In the genomic region with DNA sequence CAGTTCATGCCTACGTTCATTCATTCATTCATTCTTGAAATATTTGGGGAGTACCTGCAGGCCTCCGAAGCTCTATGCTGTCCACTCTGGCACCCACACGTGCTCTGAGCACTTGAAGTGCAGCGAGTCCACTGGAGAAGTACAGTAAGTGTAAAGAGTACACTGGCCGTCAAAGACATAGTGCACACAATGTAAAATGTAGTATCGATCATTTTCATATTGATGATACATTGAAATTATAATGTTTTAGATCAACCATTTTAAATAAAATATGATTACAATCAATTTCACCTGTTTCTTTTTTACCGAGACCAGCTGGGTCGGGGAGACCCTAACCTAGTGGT, we compare ENCODE assay signal across 12 cellular contexts. TPM values are rescaled to one million over a fixed set of nuclear protein-coding genes. Genes with fewer than 3 reads are reported as not detected.
DNase-seq lines count a peak whose midpoint lies in the region; ATAC-seq and TF ChIP-seq lines count a peak whose summit lies in the region.
"Had no signal": no experiment of that assay in that cellular context is flagged by ENCODE, and none has a peak within 500 bp of the region (broad histone marks: within the 10 kb centered on the region; RNA-seq: fewer than 3 reads in every experiment).

No MANE protein-coding gene starts in this region.

- TF ChIP-seq CTCF in PC-3 (conservative IDR thresholded peaks at IDR 0.05; ENCODE audit: low read depth, low read length) (peak; percentile 20; the same call in 1 of the 2 replicates), left lung (IDR thresholded peaks at IDR 0.05) (peak; percentile 12 to 34), thoracic aorta (IDR thresholded peaks at IDR 0.05) (peak; percentile 15)

- H3K27ac Mint-ChIP-seq in activated naive CD4-positive, alpha-beta T cell treated with anti-CD3 and anti-CD28 coated beads, Interleukin-2, amount 50 U/mL, for 72 hours, result peak overlapping the region in 1 of 2 donors; percentile 90

- H3K4me3 ChIP-seq in PC-3 (ENCODE audit: low read length), result no peak overlapping the region
- H3K4me3 ChIP-seq in left lung, result no peak overlapping the region
- no peak overlapping the region for H3K4me3 ChIP-seq in thoracic aorta
- H3K4me3 ChIP-seq: right atrium auricular region had no signal

- BruUV-seq in PC-3 (replicated peaks; lab: Mats Ljungman, UMichigan), result no TSS peak

- no peaks in the 10 kb centered on the region for H3K9me3 Mint-ChIP-seq in activated naive CD4-positive, alpha-beta T cell treated with anti-CD3 and anti-CD28 coated beads, Interleukin-2, amount 50 U/mL, for 72 hours

- peak overlapping the region; percentile 62; the same call in 1 of the 2 replicates for H2AFZ ChIP-seq in PC-3 (ENCODE audit: low read length)

- CTCF ChIA-PET in PC-3 (lab: Charles Lee), result no interaction called here

- no peaks in the 10 kb centered on the region for H3K36me3 Mint-ChIP-seq in activated naive CD4-positive, alpha-beta T cell treated with anti-CD3 and anti-CD28 coated beads, Interleukin-2, amount 50 U/mL, for 72 hours

- no peaks in the 10 kb centered on the region for H3K9me2 ChIP-seq in PC-3 (replicated peaks; ENCODE audit: low read length)

- H3K79me2 ChIP-seq in PC-3 (ENCODE audit: low read length), result no peaks in the 10 kb centered on the region

- H3K27ac ChIP-seq in PC-3 (ENCODE audit: low read length) (no peak overlapping the region), left lung (no peak overlapping the region), thoracic aorta (no peak overlapping the region)
- H3K27ac ChIP-seq: right atrium auricular region, WERI-Rb-1 had no signal

- H3K4me1 ChIP-seq in PC-3 (ENCODE audit: insufficient read depth, low read length), result no peaks in the 10 kb centered on the region
- no peaks in the 10 kb centered on the region for H3K4me1 ChIP-seq in left lung
- no peaks in the 10 kb centered on the region for H3K4me1 ChIP-seq in thoracic aorta (ENCODE audit: control insufficient read depth in 1 of 2, low read depth in 2 of 2)
- H3K4me1 ChIP-seq: right atrium auricular region had no signal

- DNase-seq in activated naive CD4-positive, alpha-beta T cell treated with anti-CD3 and anti-CD28 coated beads, Interleukin-2, amount 50 U/mL, for 72 hours (ENCODE audit: low spot score in 2 of 2), result no peak
- DNase-seq in activated naive CD4-positive, alpha-beta T cell treated with anti-CD3 and anti-CD28 coated beads, Interleukin-2, amount 50 U/mL, for 16 hours, result no peak
- DNase-seq in PC-3 (no peak), left lung (no peak), thoracic aorta (ENCODE audit: low spot score) (no peak)
- DNase-seq: NCI-H2227 treated with DMSO at 0.1 percent for 48 hours had no signal

- H3K27me3 ChIP-seq in PC-3 (ENCODE audit: low read length) (no peaks in the 10 kb centered on the region), left lung (no peaks in the 10 kb centered on the region), thoracic aorta (replicated peaks; ENCODE audit: insufficient read depth) (no peaks in the 10 kb centered on the region)
- H3K27me3 ChIP-seq: right atrium auricular region had no signal

- no peaks in the 10 kb centered on the region for H3K9me3 ChIP-seq in PC-3 (ENCODE audit: low read length)
- H3K9me3 ChIP-seq in left lung, result no peaks in the 10 kb centered on the region
- no peaks in the 10 kb centered on the region for H3K9me3 ChIP-seq in thoracic aorta
- H3K9me3 ChIP-seq: right atrium auricular region had no signal

- no peak overlapping the region for H3K4me2 ChIP-seq in PC-3 (ENCODE audit: low read length)

- no peaks in the 10 kb centered on the region for H4K20me1 ChIP-seq in PC-3 (ENCODE audit: low read length)

- peak; percentile 12 to 52 for ATAC-seq in activated naive CD4-positive, alpha-beta T cell treated with anti-CD3 and anti-CD28 coated beads, Interleukin-2, amount 50 U/mL, for 72 hours
- peak; percentile 13; the same call in 1 of the 2 replicates for ATAC-seq in PC-3
- ATAC-seq in left lung, result peak; percentile 14
- no peak for ATAC-seq in thoracic aorta (ENCODE audit: insufficient number of reproducible peaks, low FRiP score, low read depth)
- ATAC-seq in GM19395 (IDR thresholded peaks at IDR 0.05; ENCODE audit: unreplicated experiment), result no peak
- no peak for ATAC-seq in HG02759 (IDR thresholded peaks at IDR 0.05; ENCODE audit: unreplicated experiment)
- no peak for ATAC-seq in GM19452 (IDR thresholded peaks at IDR 0.05; ENCODE audit: unreplicated experiment)

- H3F3A ChIP-seq in PC-3 (ENCODE audit: low read length, unreplicated experiment), result no peaks in the 10 kb centered on the region

- no peak overlapping the region for H3K9ac ChIP-seq in PC-3 (ENCODE audit: low read length)

- intact Hi-C loops in PC-3 (cut with micrococcal nuclease), result loop anchor here (1.0 to 2.0 kb wide), 2 partner anchors 65 to 334 kb away; no protein-coding TSS in a partner anchor
- intact Hi-C loops in left lung (cut with DNase I), result loop anchor here in 1 of 2 donors (10.0 kb wide), 1 partner anchor 338 kb away; a partner anchor contains a TSS

- H3K36me3 ChIP-seq in PC-3 (ENCODE audit: low read depth, low read length) (no peaks in the 10 kb centered on the region), left lung (no peaks in the 10 kb centered on the region), thoracic aorta (no peaks in the 10 kb centered on the region)
- H3K36me3 ChIP-seq: right atrium auricular region, WERI-Rb-1 had no signal

- POLR2A ChIA-PET in PC-3 (lab: Charles Lee; ENCODE audit: unreplicated experiment), result no interaction called here

RNA-seq across cellular contexts. Expression of a gene that starts 37.0 kb away (rescaled TPM):
- total RNA-seq in activated naive CD4-positive, alpha-beta T cell treated with anti-CD3 and anti-CD28 coated beads, Interleukin-2, amount 50 U/mL, for 72 hours, result 10 to 100 TPM; 18.0 to 22.0 TPM
- total RNA-seq in PC-3 (2014; rRNA removed), result 8.9 and 14.6 TPM in 2 replicates
- total RNA-seq in left lung, result 10 to 100 TPM; 23.5 to 26.3 TPM
- total RNA-seq in thoracic aorta, result 10 to 100 TPM; 18.0 to 31.5 TPM

RNA-seq across cellular contexts. Expression of a gene that starts 56.5 kb away (rescaled TPM):
- 100 to 1,000 TPM; 361 to 532 TPM for total RNA-seq in activated naive CD4-positive, alpha-beta T cell treated with anti-CD3 and anti-CD28 coated beads, Interleukin-2, amount 50 U/mL, for 72 hours
- total RNA-seq in PC-3 (2014; rRNA removed) (0.11 and 0.17 TPM in 2 replicates), left lung (10 to 100 TPM; 23.9 to 40.9 TPM), thoracic aorta (10 to 100 TPM in 1 of 2 donors, 1 to 10 TPM in 1; 2.0 to 13.8 TPM)
- total RNA-seq: epithelial cell of proximal tubule had no signal

Comparison
In these comparisons a context has a peak if more than half of its experiments do, and no peak if none do; other contexts are left out.
1. ATAC-seq: peak in activated naive CD4-positive, alpha-beta T cell treated with anti-CD3 and anti-CD28 coated beads, Interleukin-2, amount 50 U/mL, for 72 hours (2 of 2), PC-3 (single experiment) and left lung (single experiment); none in thoracic aorta (single experiment), GM19395 (single experiment), HG02759 (single experiment) and GM19452 (single experiment).
2. RNA of a gene that starts 56.5 kb away (total RNA-seq): 361 to 532 TPM in activated naive CD4-positive, alpha-beta T cell treated with anti-CD3 and anti-CD28 coated beads, Interleukin-2, amount 50 U/mL, for 72 hours; 23.9 to 40.9 TPM in left lung, 2.0 to 13.8 TPM in thoracic aorta and 0.11 to 0.17 TPM in PC-3; every median in the first group is over 4 times any median in the second.
3. Peak in every context shown above with its lines, with median percentiles within 50 percentile points of each other: CTCF ChIP-seq.